11 cellular contexts compared by ENCODE assay signal in the genomic region with DNA sequence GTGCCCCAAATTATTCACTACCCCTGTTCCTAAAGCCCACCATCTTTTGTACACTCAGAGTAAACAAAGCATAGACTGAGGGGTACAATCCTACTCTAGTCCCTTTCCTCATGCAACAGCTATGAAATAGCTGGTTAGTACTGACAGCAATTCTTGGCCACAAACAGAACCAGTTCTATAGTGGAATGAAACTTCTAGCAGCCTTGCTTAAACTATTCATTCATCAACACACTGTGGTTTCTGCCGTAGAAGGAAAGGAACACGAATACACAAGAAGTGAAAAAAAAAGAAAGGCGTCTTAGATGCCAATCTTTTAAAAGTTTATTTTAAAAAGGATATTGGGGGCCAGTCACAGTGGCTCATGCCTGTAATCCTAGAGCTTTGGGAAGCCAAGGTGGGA. TPM values are rescaled to one million over a fixed set of nuclear protein-coding genes. Genes with fewer than 3 reads are reported as not detected.
"Had no signal": no experiment of that assay in that cellular context is flagged by ENCODE, and none has a peak within 500 bp of the region (broad histone marks: within the 10 kb centered on the region; RNA-seq: fewer than 3 reads in every experiment).

No MANE protein-coding gene starts in this region.

- DNase-seq: GM23248, GOT3, H7, KBM-7 had no signal

- H3K27ac Mint-ChIP-seq: IgD-negative memory B cell had no signal

- H3K4me3 ChIP-seq: GM23248, HAP-1 had no signal

- H3K27me3 Mint-ChIP-seq: IgD-negative memory B cell had no signal

- H3K4me3 Mint-ChIP-seq: IgD-negative memory B cell had no signal

- H3K27ac ChIP-seq: GM23248, HL-60 had no signal

- H3K9me3 Mint-ChIP-seq: IgD-negative memory B cell had no signal

- H3K9me3 ChIP-seq: HAP-1 had no signal

- ATAC-seq: HCT116, HepG2 had no signal

RNA-seq across cellular contexts. Expression of gene TFAP2E, which starts 58.3 kb away (rescaled TPM):
- total RNA-seq: GM23248, H4, HT1080 had no signal
